ENCODE assay signal across 1 cellular context in the genomic region with DNA sequence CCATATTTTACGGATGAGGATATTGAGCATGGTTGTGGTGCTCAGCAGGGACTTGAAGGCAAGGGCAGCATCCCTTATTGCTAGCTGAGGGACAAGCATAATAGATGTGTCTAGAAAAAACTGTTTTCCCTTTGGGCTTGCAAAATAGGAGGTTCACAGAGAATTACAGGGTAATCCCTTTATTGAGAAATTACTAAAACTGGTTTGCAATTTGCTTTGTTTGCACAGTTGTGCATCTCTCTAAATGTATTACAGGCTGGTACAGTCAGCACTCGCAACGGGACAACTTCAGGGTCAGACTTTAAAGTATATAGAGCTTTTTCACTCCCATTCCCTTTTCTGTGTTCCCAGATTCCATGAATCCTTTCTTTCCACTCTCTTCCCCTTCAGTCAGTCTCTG.
TF ChIP-seq lines count a peak whose summit lies in the region.

No MANE protein-coding gene starts in this region.

TF ChIP-seq in IMR-90, 13 proteins besides CTCF, POLR2A, EP300 and RAD21:
- TF ChIP-seq, protein P1, sequence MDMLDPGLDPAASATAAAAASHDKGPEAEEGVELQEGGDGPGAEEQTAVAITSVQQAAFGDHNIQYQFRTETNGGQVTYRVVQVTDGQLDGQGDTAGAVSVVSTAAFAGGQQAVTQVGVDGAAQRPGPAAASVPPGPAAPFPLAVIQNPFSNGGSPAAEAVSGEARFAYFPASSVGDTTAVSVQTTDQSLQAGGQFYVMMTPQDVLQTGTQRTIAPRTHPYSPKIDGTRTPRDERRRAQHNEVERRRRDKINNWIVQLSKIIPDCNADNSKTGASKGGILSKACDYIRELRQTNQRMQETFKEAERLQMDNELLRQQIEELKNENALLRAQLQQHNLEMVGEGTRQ (IDR thresholded peaks at IDR 0.05; ENCODE audit: low read depth, low read length) = no peak
